Comparison of ENCODE assay signal across 8 cellular contexts in genomic region chr20:46970937-46971630, GRCh38.
DNase-seq lines count a peak whose midpoint lies in the region; ATAC-seq and TF ChIP-seq lines count a peak whose summit lies in the region.

No MANE protein-coding gene starts in this region.

- H3K4me3 ChIP-seq in OCI-LY3 (ENCODE audit: low read length) (peak overlapping the region; percentile 66), subcutaneous abdominal adipose tissue (ENCODE audit: low read depth in 1 of 5, low read length in 5 of 5) (no peak overlapping the region)

- H3K4me1 ChIP-seq in OCI-LY3 (ENCODE audit: low read length) (0 out of 2 replicates have a peak, but pooled peaks cover 7% of the 10 kb centered on the region), subcutaneous abdominal adipose tissue (ENCODE audit: control insufficient read depth in 5 of 5, insufficient read depth in 5 of 5, low read length in 5 of 5) (peaks cover 0 to 34% (median 24%) of the 10 kb centered on the region in 5 donors)

- peak overlapping the region; percentile 89 for H2AFZ ChIP-seq in OCI-LY3 (ENCODE audit: low read depth, low read length)

- no peaks in the 10 kb centered on the region for H3K9me3 ChIP-seq in OCI-LY3 (ENCODE audit: insufficient read depth, low read length)
- H3K9me3 ChIP-seq in subcutaneous abdominal adipose tissue (ENCODE audit: control insufficient read depth in 5 of 5, low read length in 5 of 5) = no peaks in the 10 kb centered on the region

- DNase-seq in 8988T (peak; percentile 35), G401 (ENCODE audit: low spot score) (peak; percentile 25), fibroblast of peridontal ligament (ENCODE audit: extremely low read depth) (peak; percentile 77), GM13976 (ENCODE audit: low spot score) (no peak)

- H4K20me1 ChIP-seq in OCI-LY3 (ENCODE audit: insufficient read depth, low read length) = no peaks in the 10 kb centered on the region

- H3K4me2 ChIP-seq in OCI-LY3 (ENCODE audit: low read length) = peak overlapping the region; percentile 68

- H3K36me3 ChIP-seq in OCI-LY3 (replicated peaks; ENCODE audit: low read depth, low read length) (no peaks in the 10 kb centered on the region), subcutaneous abdominal adipose tissue (ENCODE audit: control insufficient read depth in 5 of 5, insufficient read depth in 5 of 5, low read length in 5 of 5) (no peaks in the 10 kb centered on the region)

- H3K27ac ChIP-seq in OCI-LY3 (ENCODE audit: low read length) = no peak overlapping the region
- H3K27ac ChIP-seq in subcutaneous abdominal adipose tissue (ENCODE audit: low read depth, low read length) = peak overlapping the region; percentile 34

- in situ Hi-C loops in G401 (cut with HindIII; ENCODE audit: low sequenced_read_pairs) (no loop called here), GM13976 (cut with MboI; ENCODE audit: low sequenced_read_pairs, unreplicated experiment) (no loop called here)

- H3K9ac ChIP-seq in OCI-LY3 (ENCODE audit: low read length) (no peak overlapping the region), subcutaneous abdominal adipose tissue (ENCODE audit: low read length in 5 of 5) (no peak overlapping the region)

- TF ChIP-seq CTCF in OCI-LY3 (IDR thresholded peaks at IDR 0.05; ENCODE audit: low read depth, low read length) (no peak), GM13976 (IDR thresholded peaks at IDR 0.05; ENCODE audit: borderline replicate concordance, control extremely low read depth, extremely low read depth, insufficient read depth, missing control alignments) (no peak)

- ATAC-seq in GM19328 (IDR thresholded peaks at IDR 0.05; ENCODE audit: unreplicated experiment) = no peak
- no peak for ATAC-seq in HG03108 (IDR thresholded peaks at IDR 0.05; ENCODE audit: unreplicated experiment)

- H3K27me3 ChIP-seq in OCI-LY3 (ENCODE audit: low read depth, low read length) (peaks cover 24% of the 10 kb centered on the region), subcutaneous abdominal adipose tissue (ENCODE audit: control insufficient read depth in 5 of 5, insufficient read depth in 4 of 5, low read length in 5 of 5) (no peaks in the 10 kb centered on the region)

- H3K79me2 ChIP-seq in OCI-LY3 (ENCODE audit: low read length) = no peaks in the 10 kb centered on the region
